1 cellular context compared by ENCODE assay signal in genomic region chr14:77012193-77012592, GRCh38.
TF ChIP-seq lines count a peak whose summit lies in the region.

No MANE protein-coding gene starts in this region.

TF ChIP-seq in H1, 55 proteins besides CTCF, POLR2A, EP300 and RAD21:
- TF ChIP-seq GTF2F1 (IDR thresholded peaks at IDR 0.05; ENCODE audit: borderline replicate concordance, low read depth, low read length) (no peak), USF2 (IDR thresholded peaks at IDR 0.05; ENCODE audit: low read length) (no peak)
- TF ChIP-seq, protein P1, sequence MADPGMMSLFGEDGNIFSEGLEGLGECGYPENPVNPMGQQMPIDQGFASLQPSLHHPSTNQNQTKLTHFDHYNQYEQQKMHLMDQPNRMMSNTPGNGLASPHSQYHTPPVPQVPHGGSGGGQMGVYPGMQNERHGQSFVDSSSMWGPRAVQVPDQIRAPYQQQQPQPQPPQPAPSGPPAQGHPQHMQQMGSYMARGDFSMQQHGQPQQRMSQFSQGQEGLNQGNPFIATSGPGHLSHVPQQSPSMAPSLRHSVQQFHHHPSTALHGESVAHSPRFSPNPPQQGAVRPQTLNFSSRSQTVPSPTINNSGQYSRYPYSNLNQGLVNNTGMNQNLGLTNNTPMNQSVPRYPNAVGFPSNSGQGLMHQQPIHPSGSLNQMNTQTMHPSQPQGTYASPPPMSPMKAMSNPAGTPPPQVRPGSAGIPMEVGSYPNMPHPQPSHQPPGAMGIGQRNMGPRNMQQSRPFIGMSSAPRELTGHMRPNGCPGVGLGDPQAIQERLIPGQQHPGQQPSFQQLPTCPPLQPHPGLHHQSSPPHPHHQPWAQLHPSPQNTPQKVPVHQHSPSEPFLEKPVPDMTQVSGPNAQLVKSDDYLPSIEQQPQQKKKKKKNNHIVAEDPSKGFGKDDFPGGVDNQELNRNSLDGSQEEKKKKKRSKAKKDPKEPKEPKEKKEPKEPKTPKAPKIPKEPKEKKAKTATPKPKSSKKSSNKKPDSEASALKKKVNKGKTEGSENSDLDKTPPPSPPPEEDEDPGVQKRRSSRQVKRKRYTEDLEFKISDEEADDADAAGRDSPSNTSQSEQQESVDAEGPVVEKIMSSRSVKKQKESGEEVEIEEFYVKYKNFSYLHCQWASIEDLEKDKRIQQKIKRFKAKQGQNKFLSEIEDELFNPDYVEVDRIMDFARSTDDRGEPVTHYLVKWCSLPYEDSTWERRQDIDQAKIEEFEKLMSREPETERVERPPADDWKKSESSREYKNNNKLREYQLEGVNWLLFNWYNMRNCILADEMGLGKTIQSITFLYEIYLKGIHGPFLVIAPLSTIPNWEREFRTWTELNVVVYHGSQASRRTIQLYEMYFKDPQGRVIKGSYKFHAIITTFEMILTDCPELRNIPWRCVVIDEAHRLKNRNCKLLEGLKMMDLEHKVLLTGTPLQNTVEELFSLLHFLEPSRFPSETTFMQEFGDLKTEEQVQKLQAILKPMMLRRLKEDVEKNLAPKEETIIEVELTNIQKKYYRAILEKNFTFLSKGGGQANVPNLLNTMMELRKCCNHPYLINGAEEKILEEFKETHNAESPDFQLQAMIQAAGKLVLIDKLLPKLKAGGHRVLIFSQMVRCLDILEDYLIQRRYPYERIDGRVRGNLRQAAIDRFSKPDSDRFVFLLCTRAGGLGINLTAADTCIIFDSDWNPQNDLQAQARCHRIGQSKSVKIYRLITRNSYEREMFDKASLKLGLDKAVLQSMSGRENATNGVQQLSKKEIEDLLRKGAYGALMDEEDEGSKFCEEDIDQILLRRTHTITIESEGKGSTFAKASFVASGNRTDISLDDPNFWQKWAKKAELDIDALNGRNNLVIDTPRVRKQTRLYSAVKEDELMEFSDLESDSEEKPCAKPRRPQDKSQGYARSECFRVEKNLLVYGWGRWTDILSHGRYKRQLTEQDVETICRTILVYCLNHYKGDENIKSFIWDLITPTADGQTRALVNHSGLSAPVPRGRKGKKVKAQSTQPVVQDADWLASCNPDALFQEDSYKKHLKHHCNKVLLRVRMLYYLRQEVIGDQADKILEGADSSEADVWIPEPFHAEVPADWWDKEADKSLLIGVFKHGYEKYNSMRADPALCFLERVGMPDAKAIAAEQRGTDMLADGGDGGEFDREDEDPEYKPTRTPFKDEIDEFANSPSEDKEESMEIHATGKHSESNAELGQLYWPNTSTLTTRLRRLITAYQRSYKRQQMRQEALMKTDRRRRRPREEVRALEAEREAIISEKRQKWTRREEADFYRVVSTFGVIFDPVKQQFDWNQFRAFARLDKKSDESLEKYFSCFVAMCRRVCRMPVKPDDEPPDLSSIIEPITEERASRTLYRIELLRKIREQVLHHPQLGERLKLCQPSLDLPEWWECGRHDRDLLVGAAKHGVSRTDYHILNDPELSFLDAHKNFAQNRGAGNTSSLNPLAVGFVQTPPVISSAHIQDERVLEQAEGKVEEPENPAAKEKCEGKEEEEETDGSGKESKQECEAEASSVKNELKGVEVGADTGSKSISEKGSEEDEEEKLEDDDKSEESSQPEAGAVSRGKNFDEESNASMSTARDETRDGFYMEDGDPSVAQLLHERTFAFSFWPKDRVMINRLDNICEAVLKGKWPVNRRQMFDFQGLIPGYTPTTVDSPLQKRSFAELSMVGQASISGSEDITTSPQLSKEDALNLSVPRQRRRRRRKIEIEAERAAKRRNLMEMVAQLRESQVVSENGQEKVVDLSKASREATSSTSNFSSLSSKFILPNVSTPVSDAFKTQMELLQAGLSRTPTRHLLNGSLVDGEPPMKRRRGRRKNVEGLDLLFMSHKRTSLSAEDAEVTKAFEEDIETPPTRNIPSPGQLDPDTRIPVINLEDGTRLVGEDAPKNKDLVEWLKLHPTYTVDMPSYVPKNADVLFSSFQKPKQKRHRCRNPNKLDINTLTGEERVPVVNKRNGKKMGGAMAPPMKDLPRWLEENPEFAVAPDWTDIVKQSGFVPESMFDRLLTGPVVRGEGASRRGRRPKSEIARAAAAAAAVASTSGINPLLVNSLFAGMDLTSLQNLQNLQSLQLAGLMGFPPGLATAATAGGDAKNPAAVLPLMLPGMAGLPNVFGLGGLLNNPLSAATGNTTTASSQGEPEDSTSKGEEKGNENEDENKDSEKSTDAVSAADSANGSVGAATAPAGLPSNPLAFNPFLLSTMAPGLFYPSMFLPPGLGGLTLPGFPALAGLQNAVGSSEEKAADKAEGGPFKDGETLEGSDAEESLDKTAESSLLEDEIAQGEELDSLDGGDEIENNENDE (IDR thresholded peaks at IDR 0.05; ENCODE audit: insufficient replicate concordance, low read length): no peak
